Comparison of ENCODE assay signal across 14 cellular contexts in the genomic region with DNA sequence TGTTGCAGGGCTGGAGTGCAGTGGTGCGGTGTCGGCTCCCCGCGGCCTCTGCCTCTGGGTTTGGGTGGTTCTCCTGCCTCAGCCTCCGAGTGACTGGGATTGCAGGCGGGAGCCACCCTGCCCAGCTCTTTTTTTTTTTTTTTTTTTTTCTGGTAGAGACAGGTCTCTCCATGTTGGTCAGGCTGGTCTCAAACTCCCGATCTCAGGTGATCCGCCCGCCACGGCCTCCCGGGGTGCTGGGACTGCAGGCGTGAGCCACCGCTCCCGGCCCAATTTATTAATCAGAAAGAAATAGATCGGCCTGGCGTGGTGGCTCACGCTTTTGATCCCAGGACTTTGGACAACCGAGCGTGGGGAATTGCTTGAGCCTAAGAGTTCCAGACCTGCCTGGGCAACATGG. TPM values are rescaled to one million over a fixed set of nuclear protein-coding genes. Genes with fewer than 3 reads are reported as not detected.
A peak's percentile ranks its signal among the peaks of the same experiment; 100 is the strongest.
DNase-seq lines count a peak whose midpoint lies in the region; ATAC-seq, FAIRE-seq and TF ChIP-seq lines count a peak whose summit lies in the region.
"Not testable (repeated sequence)": the region's sequence is repeated elsewhere in the genome, so short reads cannot be mapped to it uniquely, and the experiment has no call there.
"Had no signal": no experiment of that assay in that cellular context is flagged by ENCODE, and none has a peak within 500 bp of the region (broad histone marks: within the 10 kb centered on the region; RNA-seq: fewer than 3 reads in every experiment).

No MANE protein-coding gene starts in this region.

- intact Hi-C loops in Right ventricle myocardium inferior (cut with DNase I); kidney (cut with DNase I); posterior vena cava (cut with DNase I): not testable (repeated sequence)

- not testable (repeated sequence) for H3K9me3 ChIP-seq in kidney (ENCODE audit: control insufficient read depth in 1 of 2, low read length in 2 of 2)

- not testable (repeated sequence) for H3K9ac ChIP-seq in kidney (ENCODE audit: low read length in 2 of 2)

- H3K27ac Mint-ChIP-seq in chondrocyte (ENCODE audit: unreplicated experiment); type B pancreatic cell: not testable (repeated sequence)

- TF ChIP-seq CTCF in chondrocyte (IDR thresholded peaks at IDR 0.05); kidney (IDR thresholded peaks at IDR 0.05; ENCODE audit: borderline replicate concordance, extremely low read depth, insufficient read depth); type B pancreatic cell (conservative IDR thresholded peaks at IDR 0.05): not testable (repeated sequence)

- not testable (repeated sequence) for H3K9me3 Mint-ChIP-seq in chondrocyte (ENCODE audit: low read depth); type B pancreatic cell

- FAIRE-seq in kidney (lab: Jason Lieb, UNC): not testable (repeated sequence)

- not testable (repeated sequence) for H3K4me3 ChIP-seq in kidney (ENCODE audit: low read length in 2 of 2)

- not testable (repeated sequence) for H3K4me1 Mint-ChIP-seq in chondrocyte (ENCODE audit: low read depth); type B pancreatic cell (ENCODE audit: unreplicated experiment)

- not testable (repeated sequence) for H3K27ac ChIP-seq in kidney (ENCODE audit: low read depth in 2 of 2, low read length in 2 of 2)

- peak; percentile 93 for DNase-seq in chondrocyte (ENCODE audit: low spot score)
- peak; percentile 33 for DNase-seq in Right ventricle myocardium inferior (ENCODE audit: missing footprints)
- DNase-seq in kidney: peak; percentile 28
- DNase-seq in posterior vena cava (ENCODE audit: low spot score): peak; percentile 60
- peak; percentile 61 for DNase-seq in type B pancreatic cell (ENCODE audit: extremely low spot score, unreplicated experiment)

- not testable (repeated sequence) for ATAC-seq in Right ventricle myocardium inferior

- H3K27me3 Mint-ChIP-seq in chondrocyte (ENCODE audit: low read depth); type B pancreatic cell: not testable (repeated sequence)

- H3K36me3 ChIP-seq in kidney (ENCODE audit: control insufficient read depth in 1 of 2, insufficient read depth in 2 of 2, low read length in 2 of 2): not testable (repeated sequence)

- H3K4me3 Mint-ChIP-seq in chondrocyte (ENCODE audit: unreplicated experiment); type B pancreatic cell: not testable (repeated sequence)

- not testable (repeated sequence) for H3K36me3 Mint-ChIP-seq in chondrocyte (ENCODE audit: low read depth); type B pancreatic cell

- H3K4me1 ChIP-seq in kidney (ENCODE audit: control insufficient read depth in 1 of 2, insufficient read depth in 1 of 2, low read depth in 1 of 2, low read length in 2 of 2): not testable (repeated sequence)

RNA-seq across cellular contexts. Expression of a gene that starts 9.7 kb away (rescaled TPM):
- total RNA-seq in chondrocyte (not detected in 3 replicates), Right ventricle myocardium inferior (not detected), kidney (not detected), posterior vena cava (not detected), type B pancreatic cell (ENCODE audit: low replicate concordance) (not detected in 2 replicates)
- polyA plus RNA-seq in kidney (ENCODE audit: insufficient read depth, low read depth, low replicate concordance): not detected
- total RNA-seq: A673; CD4-positive, alpha-beta memory T cell; CD4-positive, CD25-positive, alpha-beta regulatory T cell; CD8-positive, alpha-beta memory T cell; Daoy; G401; GM12878 had no signal
- polyA plus RNA-seq: AG04450; CD14-positive monocyte; CD4-positive, alpha-beta memory T cell; CD4-positive, CD25-positive, alpha-beta regulatory T cell; CD8-positive, alpha-beta memory T cell; GM12878 had no signal

Comparison
In these comparisons a context has a peak if more than half of its experiments do, and no peak if none do; other contexts are left out.
1. DNase-seq: peak in every context shown above with its lines; median percentile 93 in chondrocyte; 61 in type B pancreatic cell; 60 in posterior vena cava; 33 in Right ventricle myocardium inferior; 28 in kidney.